Comparison of ENCODE assay signal across 9 cellular contexts in genomic region chr7:93374345-93374940, GRCh38.
DNase-seq lines count a peak whose midpoint lies in the region; ATAC-seq, FAIRE-seq and TF ChIP-seq lines count a peak whose summit lies in the region.
"Had no signal": no experiment of that assay in that cellular context is flagged by ENCODE, and none has a peak within 500 bp of the region (broad histone marks: within the 10 kb centered on the region; RNA-seq: fewer than 3 reads in every experiment).

No MANE protein-coding gene starts in this region.

- H2BK120ac ChIP-seq in H1 (replicated peaks; ENCODE audit: low read depth, low read length) = no peak overlapping the region

- peak; percentile 65 to 70 for TF ChIP-seq RAD21 in H1 (IDR thresholded peaks at IDR 0.05 in 1 of 2, conservative IDR thresholded peaks at IDR 0.05 in 1 of 2; ENCODE audit: low read depth in 2 of 2, low read length in 2 of 2)

- no peak overlapping the region for H3K4me3 ChIP-seq in H1 (ENCODE audit: extremely low read depth in 1 of 4, insufficient read depth in 2 of 4, low read depth in 3 of 4, low read length in 4 of 4)
- H3K4me3 ChIP-seq: skin epidermis had no signal

- H3K4me3 Mint-ChIP-seq in progenitor cell of endocrine pancreas (ENCODE audit: low read depth) (no peak overlapping the region), T-helper 17 cell (no peak overlapping the region)

- H3K4ac ChIP-seq in H1 (replicated peaks; ENCODE audit: insufficient read length, low read depth, low read length) = no peak overlapping the region

- H3K4me2 ChIP-seq in H1 (ENCODE audit: insufficient read depth in 1 of 2, low read depth in 2 of 2, low read length in 2 of 2) = no peak overlapping the region

- no peaks in the 10 kb centered on the region for H3K79me1 ChIP-seq in H1 (ENCODE audit: low read depth, low read length)

- no peaks in the 10 kb centered on the region for H3K9me3 ChIP-seq in H1 (ENCODE audit: insufficient read depth in 2 of 2, low read depth in 1 of 2, low read length in 1 of 2)
- H3K9me3 ChIP-seq in T-helper 17 cell (ENCODE audit: control insufficient read depth, low read length, poor library complexity, severe bottlenecking) = no peaks in the 10 kb centered on the region

- no peaks in the 10 kb centered on the region for H4K20me1 ChIP-seq in H1 (replicated peaks in 1 of 2; ENCODE audit: control insufficient read depth in 1 of 2, insufficient read depth in 2 of 2, low read length in 2 of 2)

- no peaks in the 10 kb centered on the region for H3K4me1 ChIP-seq in H1 (replicated peaks in 1 of 4; ENCODE audit: control insufficient read depth in 3 of 4, insufficient read depth in 4 of 4, low read length in 3 of 4)

- H3K4me1 Mint-ChIP-seq in progenitor cell of endocrine pancreas (ENCODE audit: low read depth) = no peaks in the 10 kb centered on the region
- peaks cover 3% of the 10 kb centered on the region for H3K4me1 Mint-ChIP-seq in T-helper 17 cell

- H3K23ac ChIP-seq in H1 (ENCODE audit: insufficient read length) = no peak overlapping the region

- peak; percentile 74 for ATAC-seq in GM18511 (IDR thresholded peaks at IDR 0.05; ENCODE audit: unreplicated experiment)
- ATAC-seq in HG03095 (IDR thresholded peaks at IDR 0.05; ENCODE audit: unreplicated experiment) = peak; percentile 45
- ATAC-seq in T-helper 17 cell = no peak

- no peak overlapping the region for H3K27ac Mint-ChIP-seq in progenitor cell of endocrine pancreas
- H3K27ac Mint-ChIP-seq in T-helper 17 cell = no peak overlapping the region

- peak; percentile 65 for FAIRE-seq in H1 (lab: Jason Lieb, UNC)

- DNase-seq in AG20443 (ENCODE audit: low spot score) (peak; percentile 37), NCI-H748 (lab: John Stamatoyannopoulos, UW; ENCODE audit: unreplicated experiment) (peak; percentile 65), H1 (ENCODE audit: low read depth in 1 of 2, low spot score in 2 of 2) (no peak), progenitor cell of endocrine pancreas (ENCODE audit: low spot score, unreplicated experiment) (no peak), T-helper 17 cell (no peak), NCI-H2029 (lab: John Stamatoyannopoulos, UW) (no peak)

- H3K23me2 ChIP-seq in H1 (ENCODE audit: low read depth, low read length) = no peaks in the 10 kb centered on the region

- H2BK20ac ChIP-seq in H1 (ENCODE audit: low read length) = no peak overlapping the region

- no peak overlapping the region for H2BK5ac ChIP-seq in H1 (ENCODE audit: low read depth, low read length)

- H3K56ac ChIP-seq in H1 (replicated peaks; ENCODE audit: insufficient read length, low read depth, low read length) = no peak overlapping the region

- no peak overlapping the region for H4K5ac ChIP-seq in H1 (ENCODE audit: insufficient read length, low read depth, low read length)

- no peak overlapping the region for H3K9ac ChIP-seq in H1 (replicated peaks in 1 of 4; ENCODE audit: extremely low read depth in 1 of 4, low read depth in 3 of 4, low read length in 3 of 4)

- H3K79me2 ChIP-seq in H1 (ENCODE audit: control insufficient read depth in 1 of 2, insufficient read depth in 2 of 2, low read length in 2 of 2) = no peaks in the 10 kb centered on the region

- no peak overlapping the region for H3K18ac ChIP-seq in H1 (ENCODE audit: extremely low read depth, low read length)

- POLR2A ChIA-PET in H1 (lab: Charles Lee; ENCODE audit: partially characterized antibody) = interaction anchor here (0.9 kb wide), 1 partner anchor 11 kb away, joined by 4 read pairs; no protein-coding TSS in a partner anchor

- H3K27me3 Mint-ChIP-seq in progenitor cell of endocrine pancreas (no peaks in the 10 kb centered on the region), T-helper 17 cell (peaks cover 35% of the 10 kb centered on the region)

- H3K27ac ChIP-seq in H1 (ENCODE audit: low read depth, low read length) = no peak overlapping the region
- H3K27ac ChIP-seq: skin epidermis had no signal

- H2AFZ ChIP-seq in H1 (ENCODE audit: low read length) = no peak overlapping the region

- WGBS in H1 (ENCODE audit: extremely low coverage in 1 of 2, insufficient coverage in 1 of 2, insufficient read length in 1 of 2, insufficient replicate concordance in 2 of 2, low coverage in 1 of 2, low lambda C conversion rate in 2 of 2, missing lambda C conversion rate in 1 of 2), 2 experiments = 49% methylated on average over 5 of the region's 5 CpGs; no CpG with 5 or more reads in 1 of the 2 experiments

- no peak for TF ChIP-seq EP300 in H1 (IDR thresholded peaks at IDR 0.05; ENCODE audit: borderline replicate concordance in 1 of 2, low read depth in 2 of 2, low read length in 2 of 2)

- H3K36me3 Mint-ChIP-seq in progenitor cell of endocrine pancreas (ENCODE audit: insufficient read depth) (no peaks in the 10 kb centered on the region), T-helper 17 cell (ENCODE audit: low read depth) (no peaks in the 10 kb centered on the region)

- H2BK12ac ChIP-seq in H1 (ENCODE audit: low read depth, low read length) = no peak overlapping the region

- CTCF ChIA-PET in H1 (lab: Charles Lee; ENCODE audit: partially characterized antibody) = interaction anchor here (0.6 to 2.4 kb wide), 34 partner anchors 8 to 1933 kb away, joined by 3 to 20 read pairs (median 4); no protein-coding TSS in a partner anchor

- no peak for TF ChIP-seq POLR2A in H1 (IDR thresholded peaks at IDR 0.05; ENCODE audit: control extremely low read depth in 1 of 2, low read depth in 2 of 2, low read length in 2 of 2)

- H2AK5ac ChIP-seq in H1 (ENCODE audit: low read depth, low read length) = no peak overlapping the region

- no peak overlapping the region for H2BK15ac ChIP-seq in H1 (ENCODE audit: low read length)

- no peak overlapping the region for H3K14ac ChIP-seq in H1 (ENCODE audit: insufficient read length)

- peak in 2 of 3 experiments; percentile 39 to 81; a peak in 2 of 4 replicates for TF ChIP-seq CTCF in H1 (IDR thresholded peaks at IDR 0.05; ENCODE audit: control extremely low read depth in 1 of 3, insufficient read depth in 1 of 3, low read depth in 1 of 3, low read length in 3 of 3)
- TF ChIP-seq CTCF in progenitor cell of endocrine pancreas (IDR thresholded peaks at IDR 0.05; ENCODE audit: unreplicated experiment) = peak; percentile 70

- no peaks in the 10 kb centered on the region for H3K9me3 Mint-ChIP-seq in progenitor cell of endocrine pancreas (ENCODE audit: low read depth)

- no peak overlapping the region for H4K8ac ChIP-seq in H1 (ENCODE audit: extremely low read depth, insufficient read depth, low read length)

- H4K91ac ChIP-seq in H1 (replicated peaks; ENCODE audit: insufficient read length, low read length) = no peak overlapping the region

- no peaks in the 10 kb centered on the region for H3K36me3 ChIP-seq in H1 (ENCODE audit: control insufficient read depth in 2 of 4, insufficient read depth in 4 of 4, low read length in 3 of 4)

- H3K27me3 ChIP-seq in H1 (replicated peaks in 1 of 4; ENCODE audit: control insufficient read depth in 3 of 4, extremely low read depth in 1 of 4, insufficient read depth in 3 of 4, low read length in 3 of 4) = no peaks in the 10 kb centered on the region

TF ChIP-seq in H1, 55 proteins besides CTCF, POLR2A, EP300 and RAD21:
- TF ChIP-seq KDM4A (IDR thresholded peaks at IDR 0.05; ENCODE audit: low read depth, low read length, severe bottlenecking) = no peak
- no peak for TF ChIP-seq FOSL1 (IDR thresholded peaks at IDR 0.05; ENCODE audit: insufficient read depth, low read depth, low read length)
- no peak for TF ChIP-seq POU5F1 (IDR thresholded peaks at IDR 0.05; ENCODE audit: low read depth, low read length)
- no peak for TF ChIP-seq TAF7 (optimal IDR thresholded peaks at IDR 0.05; ENCODE audit: borderline replicate concordance, low read depth, low read length)
- TF ChIP-seq BRCA1 (IDR thresholded peaks at IDR 0.05; ENCODE audit: low read depth, low read length) = no peak
- no peak for TF ChIP-seq RNF2 (IDR thresholded peaks at IDR 0.05; ENCODE audit: borderline replicate concordance, low read depth, low read length, missing control alignments, poor library complexity, severe bottlenecking)
- TF ChIP-seq RBBP5 (IDR thresholded peaks at IDR 0.05; ENCODE audit: borderline replicate concordance, low read depth, low read length) = no peak
- no peak for TF ChIP-seq CTBP2 (IDR thresholded peaks at IDR 0.05; ENCODE audit: borderline replicate concordance, insufficient read depth, insufficient read length, low read length)
- TF ChIP-seq GABPA (IDR thresholded peaks at IDR 0.05; ENCODE audit: borderline replicate concordance, insufficient read depth, low read length) = no peak
- no peak for TF ChIP-seq CBX5 (IDR thresholded peaks at IDR 0.05; ENCODE audit: low read depth, low read length)
- TF ChIP-seq SUZ12 (IDR thresholded peaks at IDR 0.05; ENCODE audit: low read length) = no peak
- TF ChIP-seq E2F6 (IDR thresholded peaks at IDR 0.05) = no peak
- no peak for TF ChIP-seq CHD2 (IDR thresholded peaks at IDR 0.05; ENCODE audit: low read length)

Comparison
In these comparisons a context has a peak if more than half of its experiments do, and no peak if none do; other contexts are left out.
1. DNase-seq: peak in AG20443 (single experiment) and NCI-H748 (single experiment); none in H1 (0 of 2), progenitor cell of endocrine pancreas (single experiment), T-helper 17 cell (0 of 3) and NCI-H2029 (single experiment).